18 cellular contexts compared by ENCODE assay signal in the genomic region with DNA sequence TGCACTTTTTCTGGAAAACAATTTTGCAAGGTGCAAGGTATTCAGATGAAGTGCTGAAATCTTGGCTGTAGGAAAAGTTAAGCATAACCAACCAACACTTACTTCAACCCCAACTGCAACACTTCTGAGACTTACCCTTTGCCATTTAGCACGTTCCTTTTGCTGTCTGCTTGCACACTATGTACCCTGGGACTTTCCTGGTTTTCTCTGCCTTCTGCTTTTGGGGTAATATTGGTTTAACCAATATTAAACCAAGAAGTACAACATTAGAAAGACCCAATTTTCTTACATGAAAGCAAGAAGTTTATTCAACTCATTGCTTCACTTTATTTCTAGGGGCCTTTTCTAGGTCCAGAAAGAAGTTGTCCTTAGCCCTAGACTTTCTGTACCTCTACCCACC.
DNase-seq lines count a peak whose midpoint lies in the region; ATAC-seq, FAIRE-seq and TF ChIP-seq lines count a peak whose summit lies in the region.
"Had no signal": no experiment of that assay in that cellular context is flagged by ENCODE, and none has a peak within 500 bp of the region (broad histone marks: within the 10 kb centered on the region; RNA-seq: fewer than 3 reads in every experiment).

No MANE protein-coding gene starts in this region.

- no peak overlapping the region for H2AFZ ChIP-seq in MM.1S (ENCODE audit: low read length)

- no peak overlapping the region for H3K4me3 Mint-ChIP-seq in activated T-helper 2 cell treated with anti-CD3 and anti-CD28 coated beads, Interferon-gamma antibody, Interleukin-2, Interleukin-4, amounts not matched to agents 10 μg/mL and 5 μg/mL and 100 μg/mL, durations not matched to agents 14 hours and 24 hours and 36 hours (ENCODE audit: low read depth)
- peak overlapping the region in 5 of 8 donors; percentile 2 to 50 (median 17) for H3K4me3 Mint-ChIP-seq in naive B cell
- H3K4me3 Mint-ChIP-seq: CD4-positive, alpha-beta T cell had no signal

- peaks cover 17% of the 10 kb centered on the region for H3K36me3 Mint-ChIP-seq in activated T-helper 2 cell treated with anti-CD3 and anti-CD28 coated beads, Interferon-gamma antibody, Interleukin-2, Interleukin-4, amounts not matched to agents 10 μg/mL and 5 μg/mL and 100 μg/mL, durations not matched to agents 14 hours and 24 hours and 36 hours (ENCODE audit: low read depth)
- no peaks in the 10 kb centered on the region for H3K36me3 Mint-ChIP-seq in naive B cell

- no peak overlapping the region for H3K4me3 ChIP-seq in right cardiac atrium (ENCODE audit: low read length)
- H3K4me3 ChIP-seq in MM.1S (ENCODE audit: low read length), result no peak overlapping the region
- H3K4me3 ChIP-seq: BLaER1 treated with 17β-estradiol and CSF1 and Interleukin-3, amounts not matched to agents 10 nM and 100 nM; HAP-1; K562 had no signal

- TF ChIP-seq CTCF in MM.1S (IDR thresholded peaks at IDR 0.05; ENCODE audit: low read length), result no peak

- H3K27ac ChIP-seq in right cardiac atrium (ENCODE audit: low read length) (no peak overlapping the region), MM.1S (ENCODE audit: low read length) (no peak overlapping the region)
- H3K27ac ChIP-seq: 22Rv1, HL-60 had no signal

- peak overlapping the region; percentile 56 for H3K27ac Mint-ChIP-seq in activated T-helper 2 cell treated with anti-CD3 and anti-CD28 coated beads, Interferon-gamma antibody, Interleukin-2, Interleukin-4, amounts not matched to agents 10 μg/mL and 5 μg/mL and 100 μg/mL, durations not matched to agents 14 hours and 24 hours and 36 hours
- peak overlapping the region in 1 of 6 donors; percentile 1 for H3K27ac Mint-ChIP-seq in naive B cell
- H3K27ac Mint-ChIP-seq: CD4-positive, alpha-beta T cell had no signal

- H3K9me3 Mint-ChIP-seq in activated T-helper 2 cell treated with anti-CD3 and anti-CD28 coated beads, Interferon-gamma antibody, Interleukin-2, Interleukin-4, amounts not matched to agents 10 μg/mL and 5 μg/mL and 100 μg/mL, durations not matched to agents 14 hours and 24 hours and 36 hours, result peaks cover 19% of the 10 kb centered on the region
- no peaks in the 10 kb centered on the region for H3K9me3 Mint-ChIP-seq in naive B cell
- H3K9me3 Mint-ChIP-seq: CD4-positive, alpha-beta T cell had no signal

- ATAC-seq in Right ventricle myocardium inferior (peak; percentile 50), right cardiac atrium (no peak), naive B cell (ENCODE audit: low read depth in 2 of 2) (no peak), HG02759 (IDR thresholded peaks at IDR 0.05; ENCODE audit: unreplicated experiment) (no peak)
- ATAC-seq: K562 had no signal

- H3K4me2 ChIP-seq in MM.1S (ENCODE audit: low read depth, low read length), result no peak overlapping the region

- TF ChIP-seq POLR2A in GM12892 (IDR thresholded peaks at IDR 0.05; ENCODE audit: low read depth, low read length), result no peak

- H3K36me3 ChIP-seq in MM.1S (replicated peaks; ENCODE audit: insufficient read depth, low read length), result no peaks in the 10 kb centered on the region
- H3K36me3 ChIP-seq: BLaER1 treated with 17β-estradiol and CSF1 and Interleukin-3, amounts not matched to agents 10 nM and 100 nM; HAP-1 had no signal

- no peaks in the 10 kb centered on the region for H3K79me2 ChIP-seq in MM.1S (ENCODE audit: low read length)

- H3K27me3 Mint-ChIP-seq in activated T-helper 2 cell treated with anti-CD3 and anti-CD28 coated beads, Interferon-gamma antibody, Interleukin-2, Interleukin-4, amounts not matched to agents 10 μg/mL and 5 μg/mL and 100 μg/mL, durations not matched to agents 14 hours and 24 hours and 36 hours (ENCODE audit: low read depth), result no peaks in the 10 kb centered on the region
- H3K27me3 Mint-ChIP-seq in naive B cell, result no peaks in the 10 kb centered on the region
- H3K27me3 Mint-ChIP-seq: CD4-positive, alpha-beta T cell had no signal

- no peaks in the 10 kb centered on the region for H3K27me3 ChIP-seq in right cardiac atrium (ENCODE audit: control insufficient read depth, insufficient read depth)
- no peaks in the 10 kb centered on the region for H3K27me3 ChIP-seq in MM.1S (replicated peaks; ENCODE audit: insufficient read depth, low read length)
- H3K27me3 ChIP-seq: BLaER1 treated with 17β-estradiol and CSF1 and Interleukin-3, amounts not matched to agents 10 nM and 100 nM had no signal

- intact Hi-C loops in Right ventricle myocardium inferior (cut with DNase I) (no loop called here), right cardiac atrium (cut with DNase I) (loop anchor here in 1 of 4 donors (10.0 kb wide), 1 partner anchor 57 kb away; no protein-coding TSS in a partner anchor)
- intact Hi-C loops in activated T-helper 2 cell treated with anti-CD3 and anti-CD28 coated beads, Interferon-gamma antibody, Interleukin-2, Interleukin-4, amounts not matched to agents 10 μg/mL and 5 μg/mL and 100 μg/mL, durations not matched to agents 14 hours and 24 hours and 36 hours (cut with micrococcal nuclease), result no loop called here

- no peak overlapping the region for H3K9ac ChIP-seq in MM.1S (ENCODE audit: low read length)

- peaks cover 43% of the 10 kb centered on the region for H3K4me1 Mint-ChIP-seq in activated T-helper 2 cell treated with anti-CD3 and anti-CD28 coated beads, Interferon-gamma antibody, Interleukin-2, Interleukin-4, amounts not matched to agents 10 μg/mL and 5 μg/mL and 100 μg/mL, durations not matched to agents 14 hours and 24 hours and 36 hours (ENCODE audit: low read depth)
- H3K4me1 Mint-ChIP-seq in naive B cell, result peaks cover 62 to 84% (median 79%) of the 10 kb centered on the region in 3 donors

- no peaks in the 10 kb centered on the region for H3F3A ChIP-seq in MM.1S (ENCODE audit: insufficient read depth, low read length)

- DNase-seq in Right ventricle myocardium inferior (ENCODE audit: missing footprints) (no peak), right cardiac atrium (no peak), GM12892 (ENCODE audit: insufficient read length) (no peak), naive B cell (peak; percentile 7), SW 1271 (lab: John Stamatoyannopoulos, UW) (no peak), MM.1S (no peak)
- no peak for DNase-seq in activated T-helper 2 cell treated with anti-CD3 and anti-CD28 coated beads, Interferon-gamma antibody, Interleukin-2, Interleukin-4, amounts not matched to agents 10 μg/mL and 5 μg/mL and 100 μg/mL, durations not matched to agents 14 hours and 24 hours and 36 hours (ENCODE audit: low spot score)
- DNase-seq: AML-193; Calu3; CD4-positive, alpha-beta T cell; DMS79 had no signal

- H3K4me1 ChIP-seq in right cardiac atrium (ENCODE audit: control insufficient read depth, insufficient read depth, low read length) (peaks cover 5% of the 10 kb centered on the region), MM.1S (ENCODE audit: low read length) (no peaks in the 10 kb centered on the region)
- H3K4me1 ChIP-seq: HAP-1 had no signal

- H3K9me3 ChIP-seq in right cardiac atrium (ENCODE audit: control insufficient read depth, low read length) (peaks cover 2% of the 10 kb centered on the region), MM.1S (replicated peaks; ENCODE audit: insufficient read depth, low read length) (no peaks in the 10 kb centered on the region)
- H3K9me3 ChIP-seq: HAP-1 had no signal

- FAIRE-seq in GM12892 (lab: Jason Lieb, UNC), result peak; percentile 76
- FAIRE-seq: H1, K562 had no signal

- 48% methylated on average over 1 of the region's 1 CpG for WGBS in right cardiac atrium

- H4K20me1 ChIP-seq in MM.1S (ENCODE audit: insufficient read depth, low read length), result no peaks in the 10 kb centered on the region
- H4K20me1 ChIP-seq: BLaER1 treated with 17β-estradiol and CSF1 and Interleukin-3, amounts not matched to agents 10 nM and 100 nM had no signal

- no peaks in the 10 kb centered on the region for H3K9me2 ChIP-seq in MM.1S (replicated peaks; ENCODE audit: insufficient read depth, low read length)
